ENCODE assay signal across 15 cellular contexts in the genomic region with DNA sequence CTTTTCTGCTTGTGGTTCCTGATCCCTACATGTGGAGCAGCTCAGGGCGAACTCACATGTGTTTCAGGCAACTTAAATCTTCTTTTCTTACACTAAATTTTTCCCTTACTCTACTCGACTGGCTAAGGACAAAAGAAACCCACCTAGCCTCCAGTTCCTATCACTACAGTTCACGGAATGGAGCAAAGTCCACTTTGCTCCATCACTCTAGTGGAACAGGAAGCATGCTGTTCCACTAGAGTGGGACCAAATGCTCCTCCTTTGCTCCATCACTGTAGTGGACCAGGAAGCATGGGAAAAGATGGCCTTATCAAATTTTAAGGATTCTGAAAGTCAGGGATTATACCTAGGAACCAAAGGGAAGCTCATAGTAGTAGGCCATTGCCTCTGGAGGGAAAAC. TPM values are rescaled to one million over a fixed set of nuclear protein-coding genes. Genes with fewer than 3 reads are reported as not detected.
DNase-seq lines count a peak whose midpoint lies in the region; ATAC-seq and TF ChIP-seq lines count a peak whose summit lies in the region.
"Had no signal": no experiment of that assay in that cellular context is flagged by ENCODE, and none has a peak within 500 bp of the region (broad histone marks: within the 10 kb centered on the region; RNA-seq: fewer than 3 reads in every experiment).

No MANE protein-coding gene starts in this region.

- H3K27me3 Mint-ChIP-seq in activated T-helper 1 cell treated with anti-CD3 and anti-CD28 coated beads, Interleukin-12 subunit alpha, Interleukin-12 subunit beta, Interleukin-2, Interleukin-4 antibody, amounts not matched to agents 30 ng/mL and 10 ng/mL and 1 ng/mL, durations not matched to agents 14 hours and 24 hours and 36 hours (ENCODE audit: insufficient read depth): no peaks in the 10 kb centered on the region
- H3K27me3 Mint-ChIP-seq: IgD-negative memory B cell had no signal

- TF ChIP-seq RAD21 in liver (IDR thresholded peaks at IDR 0.05): no peak

- ATAC-seq in activated naive CD4-positive, alpha-beta T cell treated with anti-CD3 and anti-CD28 coated beads, Interleukin-2, amount 50 U/mL, for 72 hours: no peak
- ATAC-seq in GM18870 (IDR thresholded peaks at IDR 0.05; ENCODE audit: unreplicated experiment) (no peak), HG03442 (IDR thresholded peaks at IDR 0.05; ENCODE audit: unreplicated experiment) (no peak)
- ATAC-seq: HCT116 had no signal

- peak; percentile 11 for DNase-seq in DMS53 (lab: John Stamatoyannopoulos, UW)
- no peak for DNase-seq in DMS53 treated with DMSO at 0.1 percent for 48 hours (lab: John Stamatoyannopoulos, UW; ENCODE audit: unreplicated experiment)
- no peak for DNase-seq in activated naive CD4-positive, alpha-beta T cell treated with anti-CD3 and anti-CD28 coated beads, Interleukin-2, amount 50 U/mL, for 72 hours (ENCODE audit: low spot score in 2 of 2)
- no peak for DNase-seq in activated naive CD4-positive, alpha-beta T cell (lab: John Stamatoyannopoulos, UW)
- DNase-seq in activated T-helper 1 cell treated with anti-CD3 and anti-CD28 coated beads, Interleukin-12 subunit alpha, Interleukin-12 subunit beta, Interleukin-2, Interleukin-4 antibody, amounts not matched to agents 30 ng/mL and 10 ng/mL and 1 ng/mL, durations not matched to agents 14 hours and 24 hours and 36 hours (ENCODE audit: low spot score): no peak
- DNase-seq: Calu3, DND-41, GDM1 had no signal

- peaks cover 0 to 3% (median 0%) of the 10 kb centered on the region in 4 donors for H3K36me3 ChIP-seq in liver (ENCODE audit: control insufficient read depth in 4 of 4, insufficient read depth in 3 of 4, low read depth in 1 of 4, low read length in 3 of 4)

- WGBS in liver: 92% methylated on average over 3 of the region's 3 CpGs

- H3K4me3 Mint-ChIP-seq in activated T-helper 1 cell treated with anti-CD3 and anti-CD28 coated beads, Interleukin-12 subunit alpha, Interleukin-12 subunit beta, Interleukin-2, Interleukin-4 antibody, amounts not matched to agents 30 ng/mL and 10 ng/mL and 1 ng/mL, durations not matched to agents 14 hours and 24 hours and 36 hours: no peak overlapping the region
- H3K4me3 Mint-ChIP-seq: CD14-positive monocyte, IgD-negative memory B cell had no signal

- TF ChIP-seq CTCF in liver (IDR thresholded peaks at IDR 0.05; ENCODE audit: low read depth, low read length, missing input control): no peak

- no peaks in the 10 kb centered on the region for H3K27me3 ChIP-seq in liver (ENCODE audit: control insufficient read depth in 4 of 4, insufficient read depth in 4 of 4, low read length in 3 of 4)

- no peak overlapping the region for H3K9ac ChIP-seq in liver (ENCODE audit: low read depth in 1 of 2, low read length in 2 of 2)

- H3K4me1 Mint-ChIP-seq in activated T-helper 1 cell treated with anti-CD3 and anti-CD28 coated beads, Interleukin-12 subunit alpha, Interleukin-12 subunit beta, Interleukin-2, Interleukin-4 antibody, amounts not matched to agents 30 ng/mL and 10 ng/mL and 1 ng/mL, durations not matched to agents 14 hours and 24 hours and 36 hours (ENCODE audit: low read depth): peaks cover 59% of the 10 kb centered on the region

- H3K36me3 Mint-ChIP-seq in activated naive CD4-positive, alpha-beta T cell treated with anti-CD3 and anti-CD28 coated beads, Interleukin-2, amount 50 U/mL, for 72 hours: peaks cover 17 to 61% of the 10 kb centered on the region in 2 donors
- peaks cover 40% of the 10 kb centered on the region for H3K36me3 Mint-ChIP-seq in activated T-helper 1 cell treated with anti-CD3 and anti-CD28 coated beads, Interleukin-12 subunit alpha, Interleukin-12 subunit beta, Interleukin-2, Interleukin-4 antibody, amounts not matched to agents 30 ng/mL and 10 ng/mL and 1 ng/mL, durations not matched to agents 14 hours and 24 hours and 36 hours (ENCODE audit: low read depth)

- H3K9me3 Mint-ChIP-seq in activated naive CD4-positive, alpha-beta T cell treated with anti-CD3 and anti-CD28 coated beads, Interleukin-2, amount 50 U/mL, for 72 hours: peaks cover 5 to 17% of the 10 kb centered on the region in 2 donors
- H3K9me3 Mint-ChIP-seq in activated T-helper 1 cell treated with anti-CD3 and anti-CD28 coated beads, Interleukin-12 subunit alpha, Interleukin-12 subunit beta, Interleukin-2, Interleukin-4 antibody, amounts not matched to agents 30 ng/mL and 10 ng/mL and 1 ng/mL, durations not matched to agents 14 hours and 24 hours and 36 hours: peaks cover 7% of the 10 kb centered on the region

- H3K4me1 ChIP-seq in liver (ENCODE audit: control insufficient read depth in 4 of 4, insufficient read depth in 4 of 4, low read length in 3 of 4): peaks cover 0 to 4% (median under 1%) of the 10 kb centered on the region in 4 donors

- intact Hi-C loops in activated T-helper 1 cell treated with anti-CD3 and anti-CD28 coated beads, Interleukin-12 subunit alpha, Interleukin-12 subunit beta, Interleukin-2, Interleukin-4 antibody, amounts not matched to agents 30 ng/mL and 10 ng/mL and 1 ng/mL, durations not matched to agents 14 hours and 24 hours and 36 hours (cut with micrococcal nuclease): no loop called here

- H3K9me3 ChIP-seq in liver (ENCODE audit: control insufficient read depth in 4 of 4, low read length in 3 of 4): no peaks in the 10 kb centered on the region

- H3K27ac ChIP-seq in liver (ENCODE audit: low read depth in 1 of 2, low read length in 2 of 2): no peak overlapping the region
- H3K27ac ChIP-seq: 22Rv1 had no signal

- H3K4me3 ChIP-seq in liver (ENCODE audit: low read depth in 1 of 3, low read length in 3 of 3): no peak overlapping the region

- H3K27ac Mint-ChIP-seq in activated naive CD4-positive, alpha-beta T cell treated with anti-CD3 and anti-CD28 coated beads, Interleukin-2, amount 50 U/mL, for 72 hours: peak overlapping the region; percentile 7 to 44
- peak overlapping the region; percentile 31 for H3K27ac Mint-ChIP-seq in activated T-helper 1 cell treated with anti-CD3 and anti-CD28 coated beads, Interleukin-12 subunit alpha, Interleukin-12 subunit beta, Interleukin-2, Interleukin-4 antibody, amounts not matched to agents 30 ng/mL and 10 ng/mL and 1 ng/mL, durations not matched to agents 14 hours and 24 hours and 36 hours
- H3K27ac Mint-ChIP-seq: IgD-negative memory B cell had no signal

TF ChIP-seq in liver, 16 proteins besides CTCF, POLR2A, EP300 and RAD21:
- TF ChIP-seq NR2F2 (IDR thresholded peaks at IDR 0.05) (no peak), HNF4A (conservative IDR thresholded peaks at IDR 0.05) (peak; percentile 5 to 33)
TF ChIP-seq in liver: peak in this region for 1.

RNA-seq across cellular contexts. Expression of a gene that starts 36.1 kb away (rescaled TPM):
- 10 to 100 TPM; 10.7 to 42.5 TPM for total RNA-seq in activated naive CD4-positive, alpha-beta T cell treated with anti-CD3 and anti-CD28 coated beads, Interleukin-2, amount 50 U/mL, for 72 hours
- 62.8 and 64.0 TPM in 2 replicates for total RNA-seq in activated T-helper 1 cell treated with anti-CD3 and anti-CD28 coated beads, Interleukin-12 subunit alpha, Interleukin-12 subunit beta, Interleukin-2, Interleukin-4 antibody, amounts not matched to agents 30 ng/mL and 10 ng/mL and 1 ng/mL, durations not matched to agents 14 hours and 24 hours and 36 hours
- 10 to 100 TPM; 31.7 to 43.1 TPM for total RNA-seq in liver
- 10 to 100 TPM; 11.3 to 11.7 TPM for polyA plus RNA-seq in liver
